Comparison of ENCODE assay signal across 1 cellular context in genomic region chr11:72828081-72828567, GRCh38.
TF ChIP-seq lines count a peak whose summit lies in the region.

No MANE protein-coding gene starts in this region.

TF ChIP-seq in SK-N-SH treated with all-trans-retinoic acid at 6 μM for 48 hours, 23 proteins besides CTCF, POLR2A, EP300 and RAD21 (continued from another document):
- no peak for TF ChIP-seq TSHZ2 (CRISPR knock-in tag; IDR thresholded peaks at IDR 0.05)
- no peak for TF ChIP-seq CSRNP3 (CRISPR knock-in tag; IDR thresholded peaks at IDR 0.05)
- no peak for TF ChIP-seq TOX (CRISPR knock-in tag; IDR thresholded peaks at IDR 0.05; ENCODE audit: borderline replicate concordance)
- no peak for TF ChIP-seq SNAI2 (CRISPR knock-in tag; IDR thresholded peaks at IDR 0.05)
- TF ChIP-seq ZC3H10 (CRISPR knock-in tag; IDR thresholded peaks at IDR 0.05), result no peak
- TF ChIP-seq CREB5 (CRISPR knock-in tag; IDR thresholded peaks at IDR 0.05; ENCODE audit: low read depth), result no peak
- no peak for TF ChIP-seq ESRRG (CRISPR knock-in tag; IDR thresholded peaks at IDR 0.05)
- TF ChIP-seq ZNF8 (CRISPR knock-in tag; IDR thresholded peaks at IDR 0.05), result no peak
- no peak for TF ChIP-seq CSDC2 (CRISPR knock-in tag; IDR thresholded peaks at IDR 0.05)
- TF ChIP-seq PATZ1 (CRISPR knock-in tag; IDR thresholded peaks at IDR 0.05; ENCODE audit: borderline replicate concordance), result no peak
